Comparison of ENCODE assay signal across 11 cellular contexts in genomic region chr17:34499576-34499975, GRCh38.
A peak's percentile ranks its signal among the peaks of the same experiment; 100 is the strongest.
DNase-seq lines count a peak whose midpoint lies in the region; FAIRE-seq and TF ChIP-seq lines count a peak whose summit lies in the region.
"Had no signal": no experiment of that assay in that cellular context is flagged by ENCODE, and none has a peak within 500 bp of the region (broad histone marks: within the 10 kb centered on the region; RNA-seq: fewer than 3 reads in every experiment).

No MANE protein-coding gene starts in this region.

- FAIRE-seq in urothelium cell line (lab: Jason Lieb, UNC), result no peak
- no peak for FAIRE-seq in GM12891 (lab: Jason Lieb, UNC)

- TF ChIP-seq CTCF in left ventricle myocardium inferior (IDR thresholded peaks at IDR 0.05; ENCODE audit: borderline replicate concordance) (no peak), foreskin fibroblast (IDR thresholded peaks at IDR 0.05; ENCODE audit: low read depth, low read length) (no peak)

- no peak overlapping the region for H3K27ac ChIP-seq in left ventricle myocardium inferior (replicated peaks)
- H3K27ac ChIP-seq: psoas muscle had no signal

- peak; percentile 7 for DNase-seq in cardiac septum (ENCODE audit: low spot score)
- DNase-seq in left ventricle myocardium inferior, result no peak
- DNase-seq in RPMI7951 (ENCODE audit: low read depth), result peak; percentile 42
- peak; percentile 12 to 43 for DNase-seq in foreskin fibroblast
- peak; percentile 12 for DNase-seq in urothelium cell line (ENCODE audit: low spot score)
- no peak for DNase-seq in GM12891 (ENCODE audit: insufficient read length, low spot score)
- no peak for DNase-seq in superior temporal gyrus (ENCODE audit: extremely low spot score)
- no peak for DNase-seq in cerebellum (ENCODE audit: low spot score)
- DNase-seq: activated naive CD8-positive, alpha-beta T cell treated with anti-CD3 and anti-CD28 coated beads, Interleukin-2, amount 10 ng/mL, durations not matched to agents 7 days and 5 days; NCI-H1436; psoas muscle had no signal

- H3K27me3 ChIP-seq in left ventricle myocardium inferior (ENCODE audit: low read depth), result peaks cover 76% of the 10 kb centered on the region

- H3K9me3 ChIP-seq in left ventricle myocardium inferior (replicated peaks), result no peaks in the 10 kb centered on the region
- H3K9me3 ChIP-seq: psoas muscle had no signal

- no peak for TF ChIP-seq POLR2A in GM12891 (IDR thresholded peaks at IDR 0.05; ENCODE audit: low read depth, low read length)

- intact Hi-C loops in cardiac septum (cut with DNase I) (no loop called here), left ventricle myocardium inferior (cut with micrococcal nuclease) (no loop called here)

- no peak overlapping the region for H3K4me3 ChIP-seq in left ventricle myocardium inferior
- no peak overlapping the region for H3K4me3 ChIP-seq in foreskin fibroblast (ENCODE audit: low read depth in 1 of 2, low read length in 2 of 2)
- H3K4me3 ChIP-seq: psoas muscle had no signal

- peaks cover 21% of the 10 kb centered on the region for H3K4me1 ChIP-seq in left ventricle myocardium inferior
- H3K4me1 ChIP-seq: psoas muscle had no signal

- no peaks in the 10 kb centered on the region for H3K36me3 ChIP-seq in left ventricle myocardium inferior

TF ChIP-seq in GM12891, 5 proteins besides CTCF, POLR2A, EP300 and RAD21:
- TF ChIP-seq POLR2AphosphoS5 (IDR thresholded peaks at IDR 0.05; ENCODE audit: low read depth, low read length) (no peak), SPI1 (IDR thresholded peaks at IDR 0.05; ENCODE audit: low read depth, low read length) (no peak), POU2F2 (IDR thresholded peaks at IDR 0.05; ENCODE audit: low read depth, low read length) (no peak), TAF1 (IDR thresholded peaks at IDR 0.05; ENCODE audit: low read depth, low read length) (no peak), PAX5 (IDR thresholded peaks at IDR 0.05; ENCODE audit: insufficient read depth, low read length, severe bottlenecking) (no peak)

Comparison
In these comparisons a context has a peak if more than half of its experiments do, and no peak if none do; other contexts are left out.
1. DNase-seq: peak in cardiac septum (single experiment), RPMI7951 (single experiment), foreskin fibroblast (2 of 2) and urothelium cell line (single experiment); none in left ventricle myocardium inferior (single experiment), GM12891 (single experiment), superior temporal gyrus (single experiment) and cerebellum (single experiment).